Comparison of ENCODE assay signal across 9 cellular contexts in genomic region chr15:60798821-60799220, GRCh38.
DNase-seq lines count a peak whose midpoint lies in the region; ATAC-seq and TF ChIP-seq lines count a peak whose summit lies in the region.
"Had no signal": no experiment of that assay in that cellular context is flagged by ENCODE, and none has a peak within 500 bp of the region (broad histone marks: within the 10 kb centered on the region; RNA-seq: fewer than 3 reads in every experiment).

No MANE protein-coding gene starts in this region.

- H3K36me3 ChIP-seq in gastroesophageal sphincter (no peaks in the 10 kb centered on the region), suprapubic skin (no peaks in the 10 kb centered on the region)
- H3K36me3 ChIP-seq: BLaER1 had no signal

- H3K27me3 ChIP-seq in gastroesophageal sphincter (no peaks in the 10 kb centered on the region), suprapubic skin (no peaks in the 10 kb centered on the region)
- H3K27me3 ChIP-seq: BLaER1 had no signal

- H3K9me3 ChIP-seq in gastroesophageal sphincter = no peaks in the 10 kb centered on the region
- H3K9me3 ChIP-seq in suprapubic skin = no peaks in the 10 kb centered on the region

- no peak overlapping the region for H3K4me3 Mint-ChIP-seq in activated CD8-positive, alpha-beta T cell treated with anti-CD3 and anti-CD28 coated beads for 36 hours

- POLR2A ChIA-PET in activated CD8-positive, alpha-beta T cell treated with anti-CD3 and anti-CD28 coated beads for 36 hours (lab: Charles Lee) = interaction anchor here (0.9 to 1.1 kb wide), 4 partner anchors 50 to 220 kb away, joined by 3 read pairs; no protein-coding TSS in a partner anchor

- intact Hi-C loops in activated CD8-positive, alpha-beta T cell treated with anti-CD3 and anti-CD28 coated beads for 36 hours (cut with micrococcal nuclease) = no loop called here

- peaks cover 0 to 47% (median 7%) of the 10 kb centered on the region in 3 donors for H3K4me1 ChIP-seq in gastroesophageal sphincter
- H3K4me1 ChIP-seq in suprapubic skin = peaks cover 62% of the 10 kb centered on the region
- H3K4me1 ChIP-seq: BLaER1 had no signal

- H3K4me1 Mint-ChIP-seq in activated CD8-positive, alpha-beta T cell treated with anti-CD3 and anti-CD28 coated beads for 36 hours (ENCODE audit: low read depth) = peaks cover 76% of the 10 kb centered on the region

- peak; percentile 53 for DNase-seq in activated T-cell treated with anti-CD3 and anti-CD28 coated beads for 48 hours (ENCODE audit: low read depth)
- DNase-seq in activated T-cell treated with anti-CD3 and anti-CD28 coated beads, Interleukin-2, amount 50 U/mL, for 1 hour = no peak
- peak; percentile 78 for DNase-seq in activated CD8-positive, alpha-beta T cell treated with anti-CD3 and anti-CD28 coated beads for 36 hours
- DNase-seq in suprapubic skin (ENCODE audit: low spot score in 2 of 2) = no peak
- no peak for DNase-seq in NCI-H1694 (lab: John Stamatoyannopoulos, UW)

- no peak for TF ChIP-seq CTCF in activated CD8-positive, alpha-beta T cell treated with anti-CD3 and anti-CD28 coated beads for 36 hours (IDR thresholded peaks at IDR 0.05)
- TF ChIP-seq CTCF in gastroesophageal sphincter (IDR thresholded peaks at IDR 0.05) = no peak
- no peak for TF ChIP-seq CTCF in suprapubic skin (IDR thresholded peaks at IDR 0.05)

- peak; percentile 81 for ATAC-seq in activated CD8-positive, alpha-beta T cell treated with anti-CD3 and anti-CD28 coated beads for 36 hours
- peak; percentile 44 for ATAC-seq in gastroesophageal sphincter
- no peak for ATAC-seq in GM19328 (IDR thresholded peaks at IDR 0.05; ENCODE audit: unreplicated experiment)
- no peak for ATAC-seq in GM19035 (IDR thresholded peaks at IDR 0.05; ENCODE audit: unreplicated experiment)

- H3K4me3 ChIP-seq in gastroesophageal sphincter (no peak overlapping the region), suprapubic skin (no peak overlapping the region)
- H3K4me3 ChIP-seq: BLaER1 had no signal

- TF ChIP-seq EP300 in gastroesophageal sphincter (IDR thresholded peaks at IDR 0.05) (no peak), suprapubic skin (IDR thresholded peaks at IDR 0.05) (no peak)

- peaks cover 11% of the 10 kb centered on the region for H3K36me3 Mint-ChIP-seq in activated CD8-positive, alpha-beta T cell treated with anti-CD3 and anti-CD28 coated beads for 36 hours (ENCODE audit: low read depth)

- H3K27me3 Mint-ChIP-seq in activated CD8-positive, alpha-beta T cell treated with anti-CD3 and anti-CD28 coated beads for 36 hours = no peaks in the 10 kb centered on the region

- CTCF ChIA-PET in activated CD8-positive, alpha-beta T cell treated with anti-CD3 and anti-CD28 coated beads for 36 hours (lab: Charles Lee) = interaction anchor here (0.6 to 3.9 kb wide), 7 partner anchors 12 to 214 kb away, joined by 3 to 31 read pairs (median 5); no protein-coding TSS in a partner anchor

- H3K27ac ChIP-seq in gastroesophageal sphincter (peak overlapping the region in 1 of 4 donors; percentile 23), suprapubic skin (peak overlapping the region; percentile 26)
- H3K27ac ChIP-seq: BLaER1 had no signal

- peaks cover 17% of the 10 kb centered on the region for H3K9me3 Mint-ChIP-seq in activated CD8-positive, alpha-beta T cell treated with anti-CD3 and anti-CD28 coated beads for 36 hours

- 85 to 90% methylated on average over 2 to 3 of the region's 4 CpGs for WGBS in gastroesophageal sphincter (ENCODE audit: low coverage in 1 of 2), 2 donors
- WGBS in suprapubic skin = 51% methylated on average over 4 of the region's 4 CpGs

- no peak for TF ChIP-seq POLR2A in gastroesophageal sphincter (IDR thresholded peaks at IDR 0.05)
- no peak for TF ChIP-seq POLR2A in suprapubic skin (IDR thresholded peaks at IDR 0.05)

- H3K27ac Mint-ChIP-seq in activated CD8-positive, alpha-beta T cell treated with anti-CD3 and anti-CD28 coated beads for 36 hours = peak overlapping the region; percentile 78

Comparison
In these comparisons a context has a peak if more than half of its experiments do, and no peak if none do; other contexts are left out.
1. DNase-seq: peak in activated T-cell treated with anti-CD3 and anti-CD28 coated beads for 48 hours (single experiment) and activated CD8-positive, alpha-beta T cell treated with anti-CD3 and anti-CD28 coated beads for 36 hours (single experiment); none in activated T-cell treated with anti-CD3 and anti-CD28 coated beads, Interleukin-2, amount 50 U/mL, for 1 hour (single experiment), suprapubic skin (0 of 2) and NCI-H1694 (single experiment).
2. ATAC-seq: peak in activated CD8-positive, alpha-beta T cell treated with anti-CD3 and anti-CD28 coated beads for 36 hours (single experiment) and gastroesophageal sphincter (single experiment); none in GM19328 (single experiment) and GM19035 (single experiment).